1 cellular context compared by ENCODE assay signal in the genomic region with DNA sequence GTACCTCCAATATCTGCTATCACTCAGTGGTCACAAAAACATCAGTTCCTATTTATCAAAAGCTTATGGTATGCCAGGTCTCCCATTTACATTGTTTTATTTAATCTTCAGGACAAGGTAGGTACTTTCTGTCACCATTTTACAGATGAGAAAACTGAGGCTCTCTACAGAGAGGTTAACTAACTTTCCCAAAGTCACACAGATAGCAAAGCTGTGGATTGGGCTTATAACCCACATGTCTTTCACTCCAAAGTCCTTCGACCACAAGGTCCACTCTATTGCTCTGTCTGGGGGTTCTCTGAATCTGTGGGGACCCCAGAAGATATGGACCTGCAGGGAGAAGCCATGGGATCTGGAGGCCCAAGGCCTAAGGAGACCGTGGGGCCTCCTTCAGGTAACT.
TF ChIP-seq lines count a peak whose summit lies in the region.

No MANE protein-coding gene starts in this region.

TF ChIP-seq in SK-N-SH treated with all-trans-retinoic acid at 6 μM for 48 hours, 23 proteins besides CTCF, POLR2A, EP300 and RAD21 (continued from another document):
- TF ChIP-seq, protein P1, sequence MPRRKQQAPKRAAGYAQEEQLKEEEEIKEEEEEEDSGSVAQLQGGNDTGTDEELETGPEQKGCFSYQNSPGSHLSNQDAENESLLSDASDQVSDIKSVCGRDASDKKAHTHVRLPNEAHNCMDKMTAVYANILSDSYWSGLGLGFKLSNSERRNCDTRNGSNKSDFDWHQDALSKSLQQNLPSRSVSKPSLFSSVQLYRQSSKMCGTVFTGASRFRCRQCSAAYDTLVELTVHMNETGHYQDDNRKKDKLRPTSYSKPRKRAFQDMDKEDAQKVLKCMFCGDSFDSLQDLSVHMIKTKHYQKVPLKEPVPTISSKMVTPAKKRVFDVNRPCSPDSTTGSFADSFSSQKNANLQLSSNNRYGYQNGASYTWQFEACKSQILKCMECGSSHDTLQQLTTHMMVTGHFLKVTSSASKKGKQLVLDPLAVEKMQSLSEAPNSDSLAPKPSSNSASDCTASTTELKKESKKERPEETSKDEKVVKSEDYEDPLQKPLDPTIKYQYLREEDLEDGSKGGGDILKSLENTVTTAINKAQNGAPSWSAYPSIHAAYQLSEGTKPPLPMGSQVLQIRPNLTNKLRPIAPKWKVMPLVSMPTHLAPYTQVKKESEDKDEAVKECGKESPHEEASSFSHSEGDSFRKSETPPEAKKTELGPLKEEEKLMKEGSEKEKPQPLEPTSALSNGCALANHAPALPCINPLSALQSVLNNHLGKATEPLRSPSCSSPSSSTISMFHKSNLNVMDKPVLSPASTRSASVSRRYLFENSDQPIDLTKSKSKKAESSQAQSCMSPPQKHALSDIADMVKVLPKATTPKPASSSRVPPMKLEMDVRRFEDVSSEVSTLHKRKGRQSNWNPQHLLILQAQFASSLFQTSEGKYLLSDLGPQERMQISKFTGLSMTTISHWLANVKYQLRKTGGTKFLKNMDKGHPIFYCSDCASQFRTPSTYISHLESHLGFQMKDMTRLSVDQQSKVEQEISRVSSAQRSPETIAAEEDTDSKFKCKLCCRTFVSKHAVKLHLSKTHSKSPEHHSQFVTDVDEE (CRISPR knock-in tag; IDR thresholded peaks at IDR 0.05): no peak
- TF ChIP-seq BACH2 (CRISPR knock-in tag; IDR thresholded peaks at IDR 0.05; ENCODE audit: borderline replicate concordance): no peak
- no peak for TF ChIP-seq TCF4 (CRISPR knock-in tag; IDR thresholded peaks at IDR 0.05; ENCODE audit: borderline replicate concordance)
- no peak for TF ChIP-seq ZC3H10 (CRISPR knock-in tag; IDR thresholded peaks at IDR 0.05)
- no peak for TF ChIP-seq SNAI2 (CRISPR knock-in tag; IDR thresholded peaks at IDR 0.05)
- no peak for TF ChIP-seq ESRRG (CRISPR knock-in tag; IDR thresholded peaks at IDR 0.05)
- TF ChIP-seq GLIS3 (CRISPR knock-in tag; IDR thresholded peaks at IDR 0.05): no peak
- TF ChIP-seq CSDC2 (CRISPR knock-in tag; IDR thresholded peaks at IDR 0.05): no peak
- TF ChIP-seq ZNF8 (CRISPR knock-in tag; IDR thresholded peaks at IDR 0.05): no peak
TF ChIP-seq in SK-N-SH treated with all-trans-retinoic acid at 6 μM for 48 hours: peak in this region for 0.
